ENCODE assay signal across 19 cellular contexts in the genomic region with DNA sequence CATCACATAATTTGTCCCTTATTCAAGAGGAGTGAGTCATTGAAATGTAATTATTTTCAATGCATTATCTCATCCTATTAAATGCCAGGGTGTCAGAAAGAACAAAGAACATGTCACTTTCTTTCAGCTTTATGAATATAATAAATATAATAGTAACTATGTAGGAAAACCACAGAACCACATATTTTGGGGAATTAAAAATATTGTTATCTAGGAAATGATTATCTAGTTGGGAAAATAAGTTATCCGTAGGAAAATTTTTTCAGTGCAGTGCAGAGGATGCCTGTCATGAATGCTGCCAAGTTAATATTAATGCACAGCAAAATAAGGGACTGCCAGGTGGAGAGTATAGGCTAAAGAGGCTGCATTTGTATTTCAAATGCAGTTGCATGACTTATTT.
A peak's percentile ranks its signal among the peaks of the same experiment; 100 is the strongest.
DNase-seq lines count a peak whose midpoint lies in the region; TF ChIP-seq lines count a peak whose summit lies in the region.
"Had no signal": no experiment of that assay in that cellular context is flagged by ENCODE, and none has a peak within 500 bp of the region (broad histone marks: within the 10 kb centered on the region; RNA-seq: fewer than 3 reads in every experiment).

No MANE protein-coding gene starts in this region.

- peaks cover 3% of the 10 kb centered on the region for H3F3A ChIP-seq in SK-N-SH (replicated peaks; ENCODE audit: insufficient read depth)
- no peaks in the 10 kb centered on the region for H3F3A ChIP-seq in neural cell (ENCODE audit: insufficient read depth, low read length, poor library complexity, severe bottlenecking)

- no peak for TF ChIP-seq EP300 in SK-N-SH (IDR thresholded peaks at IDR 0.05; ENCODE audit: borderline replicate concordance in 1 of 2, low read depth in 1 of 2, low read length in 1 of 2)
- TF ChIP-seq EP300 in neural cell (conservative IDR thresholded peaks at IDR 0.05; ENCODE audit: poor library complexity, severe bottlenecking) = peak; percentile 29

- H3K4me3 ChIP-seq in SK-N-SH (ENCODE audit: low read depth in 2 of 2, low read length in 1 of 2) = no peak overlapping the region
- H3K4me3 ChIP-seq in fibroblast of the aortic adventitia (ENCODE audit: low read depth, low read length) = no peak overlapping the region
- no peak overlapping the region for H3K4me3 ChIP-seq in neural cell (ENCODE audit: low read length)
- H3K4me3 ChIP-seq: BLaER1 treated with 17β-estradiol and CSF1 and Interleukin-3, amounts not matched to agents 10 nM and 100 nM; GM12878; GM23338 had no signal

- H3K27ac ChIP-seq in SK-N-SH (ENCODE audit: low read depth in 2 of 2, low read length in 1 of 2) (no peak overlapping the region), neural cell (ENCODE audit: low read length) (peak overlapping the region; percentile 10)
- H3K27ac ChIP-seq: BLaER1 treated with 17β-estradiol and CSF1 and Interleukin-3, amounts not matched to agents 10 nM and 100 nM had no signal

- TF ChIP-seq RAD21 in SK-N-SH (IDR thresholded peaks at IDR 0.05; ENCODE audit: low read length) (no peak), neural cell (conservative IDR thresholded peaks at IDR 0.05) (no peak)

- H3K36me3 ChIP-seq in SK-N-SH (replicated peaks in 1 of 2; ENCODE audit: control insufficient read depth in 1 of 2, insufficient read depth in 2 of 2, low read length in 1 of 2) = no peaks in the 10 kb centered on the region
- no peaks in the 10 kb centered on the region for H3K36me3 ChIP-seq in neural cell (ENCODE audit: insufficient read depth, low read length)
- H3K36me3 ChIP-seq: BE2C; BLaER1 treated with 17β-estradiol and CSF1 and Interleukin-3, amounts not matched to agents 10 nM and 100 nM had no signal

- H3K27me3 ChIP-seq in SK-N-SH (ENCODE audit: insufficient read depth) (no peaks in the 10 kb centered on the region), neural cell (ENCODE audit: insufficient read depth, low read depth, low read length) (no peaks in the 10 kb centered on the region)
- H3K27me3 ChIP-seq: BE2C; BLaER1 treated with 17β-estradiol and CSF1 and Interleukin-3, amounts not matched to agents 10 nM and 100 nM had no signal

- H3K9ac ChIP-seq in SK-N-SH = no peak overlapping the region
- no peak overlapping the region for H3K9ac ChIP-seq in neural cell (ENCODE audit: low read length)
- H3K9ac ChIP-seq: BLaER1 treated with 17β-estradiol and CSF1 and Interleukin-3, amounts not matched to agents 10 nM and 100 nM had no signal

- H3K9me2 ChIP-seq in SK-N-SH = no peaks in the 10 kb centered on the region
- no peaks in the 10 kb centered on the region for H3K9me2 ChIP-seq in neural cell (ENCODE audit: insufficient read depth, low read length)

- H3K4me1 ChIP-seq in SK-N-SH (ENCODE audit: control insufficient read depth in 1 of 2, insufficient read depth in 2 of 2, low read depth in 1 of 2, low read length in 1 of 2) = peaks cover 9 to 20% of the 10 kb centered on the region in 2 experiments; a peak in 2 of 4 replicates

- H4K20me1 ChIP-seq in SK-N-SH (ENCODE audit: insufficient read depth) (no peaks in the 10 kb centered on the region), neural cell (ENCODE audit: insufficient read depth) (no peaks in the 10 kb centered on the region)
- H4K20me1 ChIP-seq: BLaER1 treated with 17β-estradiol and CSF1 and Interleukin-3, amounts not matched to agents 10 nM and 100 nM had no signal

- WGBS in SK-N-SH (ENCODE audit: low lambda C conversion rate) = 57% methylated on average over 1 of the region's 1 CpG

- CTCF ChIA-PET in SK-N-SH (lab: Yijun Ruan, JAX) = no interaction called here

- POLR2A ChIA-PET in SK-N-SH (lab: Yijun Ruan, JAX) = no interaction called here

- TF ChIP-seq CTCF in SK-N-SH (IDR thresholded peaks at IDR 0.05) = no peak
- TF ChIP-seq CTCF in fibroblast of the aortic adventitia (IDR thresholded peaks at IDR 0.05; ENCODE audit: insufficient read depth, low read length) = no peak
- no peak for TF ChIP-seq CTCF in neural cell (IDR thresholded peaks at IDR 0.05; ENCODE audit: poor library complexity, severe bottlenecking)

- no peak overlapping the region for H2AFZ ChIP-seq in SK-N-SH (ENCODE audit: low read depth)
- H2AFZ ChIP-seq in neural cell (ENCODE audit: low read depth, low read length) = no peak overlapping the region
- H2AFZ ChIP-seq: GM23338 had no signal

- H3K79me2 ChIP-seq in SK-N-SH (ENCODE audit: insufficient read depth) = no peaks in the 10 kb centered on the region
- H3K79me2 ChIP-seq in neural cell (replicated peaks; ENCODE audit: insufficient read depth, low read length) = no peaks in the 10 kb centered on the region

- H3K9me3 ChIP-seq in SK-N-SH = no peaks in the 10 kb centered on the region
- no peaks in the 10 kb centered on the region for H3K9me3 ChIP-seq in neural cell (ENCODE audit: low read length)
- H3K9me3 ChIP-seq: BE2C; BLaER1 treated with 17β-estradiol and CSF1 and Interleukin-3, amounts not matched to agents 10 nM and 100 nM had no signal

- H3K4me2 ChIP-seq in SK-N-SH (no peak overlapping the region), neural cell (ENCODE audit: low read length) (no peak overlapping the region)
- H3K4me2 ChIP-seq: BLaER1 treated with 17β-estradiol and CSF1 and Interleukin-3, amounts not matched to agents 10 nM and 100 nM; GM23338 had no signal

- DNase-seq in SK-N-SH (no peak), fibroblast of the aortic adventitia (ENCODE audit: low read depth) (peak; percentile 25), iPS-NIHi7 (ENCODE audit: extremely low spot score) (no peak), RKO (ENCODE audit: low spot score) (no peak), AG20443 (ENCODE audit: low spot score) (no peak), NCI-H524 treated with DMSO at 0.1 percent for 48 hours (lab: John Stamatoyannopoulos, UW) (no peak)
- DNase-seq: AML-193; BE2C; CD4-positive, alpha-beta T cell; CD8-positive, alpha-beta memory T cell; DMS 273 treated with DMSO at 0.1 percent for 48 hours; DMS79; EL; GDM1; H9 had no signal

TF ChIP-seq in SK-N-SH, 30 proteins besides CTCF, POLR2A, EP300 and RAD21:
- no peak for TF ChIP-seq RXRA (IDR thresholded peaks at IDR 0.05; ENCODE audit: borderline replicate concordance, low read depth)
- TF ChIP-seq, protein P1, sequence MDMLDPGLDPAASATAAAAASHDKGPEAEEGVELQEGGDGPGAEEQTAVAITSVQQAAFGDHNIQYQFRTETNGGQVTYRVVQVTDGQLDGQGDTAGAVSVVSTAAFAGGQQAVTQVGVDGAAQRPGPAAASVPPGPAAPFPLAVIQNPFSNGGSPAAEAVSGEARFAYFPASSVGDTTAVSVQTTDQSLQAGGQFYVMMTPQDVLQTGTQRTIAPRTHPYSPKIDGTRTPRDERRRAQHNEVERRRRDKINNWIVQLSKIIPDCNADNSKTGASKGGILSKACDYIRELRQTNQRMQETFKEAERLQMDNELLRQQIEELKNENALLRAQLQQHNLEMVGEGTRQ (IDR thresholded peaks at IDR 0.05; ENCODE audit: borderline replicate concordance, low read depth, low read length) = no peak
- no peak for TF ChIP-seq GABPA (IDR thresholded peaks at IDR 0.05; ENCODE audit: low read depth)
- peak; percentile 12; the same call in 1 of the 2 replicates for TF ChIP-seq TCF12 (IDR thresholded peaks at IDR 0.05)
- TF ChIP-seq EZH2phosphoT487 (IDR thresholded peaks at IDR 0.05; ENCODE audit: borderline replicate concordance, low read depth) = no peak
- no peak for TF ChIP-seq MXI1 (IDR thresholded peaks at IDR 0.05; ENCODE audit: low read depth, low read length)

TF ChIP-seq in neural cell, 6 proteins besides CTCF, POLR2A, EP300 and RAD21:
- TF ChIP-seq POLR2AphosphoS5 (IDR thresholded peaks at IDR 0.05) (no peak), TAF1 (IDR thresholded peaks at IDR 0.05; ENCODE audit: low read depth) (no peak), SMC3 (conservative IDR thresholded peaks at IDR 0.05; ENCODE audit: poor library complexity) (no peak), MXI1 (conservative IDR thresholded peaks at IDR 0.05; ENCODE audit: poor library complexity, severe bottlenecking) (no peak), EZH2 (IDR thresholded peaks at IDR 0.05; ENCODE audit: borderline replicate concordance, insufficient read depth, low read length, poor library complexity, severe bottlenecking) (no peak)
- TF ChIP-seq, protein P2, sequence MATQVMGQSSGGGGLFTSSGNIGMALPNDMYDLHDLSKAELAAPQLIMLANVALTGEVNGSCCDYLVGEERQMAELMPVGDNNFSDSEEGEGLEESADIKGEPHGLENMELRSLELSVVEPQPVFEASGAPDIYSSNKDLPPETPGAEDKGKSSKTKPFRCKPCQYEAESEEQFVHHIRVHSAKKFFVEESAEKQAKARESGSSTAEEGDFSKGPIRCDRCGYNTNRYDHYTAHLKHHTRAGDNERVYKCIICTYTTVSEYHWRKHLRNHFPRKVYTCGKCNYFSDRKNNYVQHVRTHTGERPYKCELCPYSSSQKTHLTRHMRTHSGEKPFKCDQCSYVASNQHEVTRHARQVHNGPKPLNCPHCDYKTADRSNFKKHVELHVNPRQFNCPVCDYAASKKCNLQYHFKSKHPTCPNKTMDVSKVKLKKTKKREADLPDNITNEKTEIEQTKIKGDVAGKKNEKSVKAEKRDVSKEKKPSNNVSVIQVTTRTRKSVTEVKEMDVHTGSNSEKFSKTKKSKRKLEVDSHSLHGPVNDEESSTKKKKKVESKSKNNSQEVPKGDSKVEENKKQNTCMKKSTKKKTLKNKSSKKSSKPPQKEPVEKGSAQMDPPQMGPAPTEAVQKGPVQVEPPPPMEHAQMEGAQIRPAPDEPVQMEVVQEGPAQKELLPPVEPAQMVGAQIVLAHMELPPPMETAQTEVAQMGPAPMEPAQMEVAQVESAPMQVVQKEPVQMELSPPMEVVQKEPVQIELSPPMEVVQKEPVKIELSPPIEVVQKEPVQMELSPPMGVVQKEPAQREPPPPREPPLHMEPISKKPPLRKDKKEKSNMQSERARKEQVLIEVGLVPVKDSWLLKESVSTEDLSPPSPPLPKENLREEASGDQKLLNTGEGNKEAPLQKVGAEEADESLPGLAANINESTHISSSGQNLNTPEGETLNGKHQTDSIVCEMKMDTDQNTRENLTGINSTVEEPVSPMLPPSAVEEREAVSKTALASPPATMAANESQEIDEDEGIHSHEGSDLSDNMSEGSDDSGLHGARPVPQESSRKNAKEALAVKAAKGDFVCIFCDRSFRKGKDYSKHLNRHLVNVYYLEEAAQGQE (IDR thresholded peaks at IDR 0.05; ENCODE audit: borderline replicate concordance) = no peak
